In genomic region chr15:55403531-55403930, GRCh38 we compare ENCODE assay signal across 9 cellular contexts. TPM values are rescaled to one million over a fixed set of nuclear protein-coding genes. Genes with fewer than 3 reads are reported as not detected.
DNase-seq lines count a peak whose midpoint lies in the region; ATAC-seq and TF ChIP-seq lines count a peak whose summit lies in the region.
"Had no signal": no experiment of that assay in that cellular context is flagged by ENCODE, and none has a peak within 500 bp of the region (broad histone marks: within the 10 kb centered on the region; RNA-seq: fewer than 3 reads in every experiment).

No MANE protein-coding gene starts in this region.

- peaks cover 27 to 85% (median 62%) of the 10 kb centered on the region in 6 donors for H3K4me1 ChIP-seq in spleen

- H3K36me3 Mint-ChIP-seq in activated CD4-positive, alpha-beta T cell treated with anti-CD3 and anti-CD28 coated beads, Interleukin-2, amount 10 ng/mL, durations not matched to agents 24 days and 14 days (ENCODE audit: low read depth) = peaks cover 8% of the 10 kb centered on the region

- H3K9me3 Mint-ChIP-seq in activated CD4-positive, alpha-beta T cell treated with anti-CD3 and anti-CD28 coated beads, Interleukin-2, amount 10 ng/mL, durations not matched to agents 24 days and 14 days = peaks cover 4% of the 10 kb centered on the region
- H3K9me3 Mint-ChIP-seq: activated B cell treated with CpG ODN at 0.5 μM for 24 hours had no signal

- H3K27me3 ChIP-seq in spleen (replicated peaks in 1 of 7) = no peaks in the 10 kb centered on the region

- TF ChIP-seq POLR2A in spleen (IDR thresholded peaks at IDR 0.05) = no peak

- H3K27ac Mint-ChIP-seq in activated CD4-positive, alpha-beta T cell treated with anti-CD3 and anti-CD28 coated beads, Interleukin-2, amount 10 ng/mL, durations not matched to agents 24 days and 14 days = peak overlapping the region; percentile 5

- H3K4me1 Mint-ChIP-seq in activated CD4-positive, alpha-beta T cell treated with anti-CD3 and anti-CD28 coated beads, Interleukin-2, amount 10 ng/mL, durations not matched to agents 24 days and 14 days = peaks cover 33% of the 10 kb centered on the region

- ATAC-seq in GM18907 (IDR thresholded peaks at IDR 0.05; ENCODE audit: unreplicated experiment) (no peak), HG03108 (IDR thresholded peaks at IDR 0.05; ENCODE audit: unreplicated experiment) (no peak)

- no peaks in the 10 kb centered on the region for H3K27me3 Mint-ChIP-seq in activated CD4-positive, alpha-beta T cell treated with anti-CD3 and anti-CD28 coated beads, Interleukin-2, amount 10 ng/mL, durations not matched to agents 24 days and 14 days
- H3K27me3 Mint-ChIP-seq: activated B cell treated with CpG ODN at 0.5 μM for 24 hours had no signal

- intact Hi-C loops in activated CD4-positive, alpha-beta T cell treated with anti-CD3 and anti-CD28 coated beads, Interleukin-2, amount 10 ng/mL, durations not matched to agents 24 days and 14 days (cut with micrococcal nuclease) = loop anchor here (10.0 kb wide), 2 partner anchors 179 to 841 kb away; partner anchors contain the start of gene RFX7
- intact Hi-C loops in spleen (cut with DNase I; ENCODE audit: low total_unique reads) = loop anchor here (10.0 kb wide), 1 partner anchor 89 kb away; the partner anchor contains the start of genes PIGB and PIGBOS1

- no peak for TF ChIP-seq CTCF in choroid plexus epithelial cell (conservative IDR thresholded peaks at IDR 0.05; ENCODE audit: low read depth, low read length)
- TF ChIP-seq CTCF in spleen (IDR thresholded peaks at IDR 0.05 in 8 of 11, conservative IDR thresholded peaks at IDR 0.05 in 3 of 11) = no peak

- H3K27ac ChIP-seq in spleen = peak overlapping the region in 7 of 8 donors; percentile 67 to 96 (median 73)

- H3K4me3 Mint-ChIP-seq in activated CD4-positive, alpha-beta T cell treated with anti-CD3 and anti-CD28 coated beads, Interleukin-2, amount 10 ng/mL, durations not matched to agents 24 days and 14 days = no peak overlapping the region
- H3K4me3 Mint-ChIP-seq: activated B cell treated with CpG ODN at 0.5 μM for 24 hours had no signal

- no peak for DNase-seq in activated CD4-positive, alpha-beta T cell treated with anti-CD3 and anti-CD28 coated beads, Interleukin-2, amount 10 ng/mL, durations not matched to agents 24 days and 14 days
- no peak for DNase-seq in activated CD4-positive, alpha-beta T cell treated with anti-CD3 and anti-CD28 coated beads, Interleukin-2, amount 50 U/mL, for 48 hours
- peak; percentile 80 for DNase-seq in NOMO-1 treated with dmso at 0.1 percent for 144 hours (lab: John Stamatoyannopoulos, UW; ENCODE audit: unreplicated experiment)
- peak; percentile 81 for DNase-seq in choroid plexus epithelial cell (ENCODE audit: low read depth)
- no peak for DNase-seq in spleen
- DNase-seq in NK-92 treated with Interleukin-12 subunit alpha and Interleukin-12 subunit beta, amount 100 ng/mL, for 24 hours (lab: John Stamatoyannopoulos, UW) = no peak
- DNase-seq: activated B cell treated with CpG ODN at 0.5 μM for 24 hours had no signal

- peaks cover 0 to 6% (median 0%) of the 10 kb centered on the region in 6 donors for H3K36me3 ChIP-seq in spleen

- H3K4me3 ChIP-seq in choroid plexus epithelial cell (ENCODE audit: low read depth, low read length) (no peak overlapping the region), spleen (peak overlapping the region in 1 of 8 donors; percentile 27)

- no peaks in the 10 kb centered on the region for H3K9me3 ChIP-seq in spleen

RNA-seq across cellular contexts. Expression of gene CCPG1, which starts 4.6 kb away (rescaled TPM):
- total RNA-seq in activated CD4-positive, alpha-beta T cell treated with anti-CD3 and anti-CD28 coated beads, Interleukin-2, amount 10 ng/mL, durations not matched to agents 24 days and 14 days = 9.0 and 10.2 TPM in 2 replicates
- total RNA-seq in spleen = 100 to 1,000 TPM in 1 of 7 donors, 10 to 100 TPM in 6; 55.8 to 103 (median 68.6) TPM
- 10 to 100 TPM in 2 of 3 donors, 1 to 10 TPM in 1; 9.5 to 16.9 (median 13.5) TPM for polyA plus RNA-seq in spleen

RNA-seq across cellular contexts. Expression of gene PIERCE2, which starts 4.8 kb away (rescaled TPM):
- 0.49 TPM in 1 of 2 replicates, not detected in the other for total RNA-seq in activated CD4-positive, alpha-beta T cell treated with anti-CD3 and anti-CD28 coated beads, Interleukin-2, amount 10 ng/mL, durations not matched to agents 24 days and 14 days
- total RNA-seq in spleen = 1 to 10 TPM in 2 of 7 donors, under 1 TPM in 1, not detected in 4; 0.97 to 1.4 (median 1.1) TPM
- 1 to 10 TPM; 1.6 to 2.5 (median 1.8) TPM for polyA plus RNA-seq in spleen

Comparison
In these comparisons a context has a peak if more than half of its experiments do, and no peak if none do; other contexts are left out.
1. DNase-seq: peak in NOMO-1 treated with dmso at 0.1 percent for 144 hours (single experiment) and choroid plexus epithelial cell (single experiment); none in activated CD4-positive, alpha-beta T cell treated with anti-CD3 and anti-CD28 coated beads, Interleukin-2, amount 10 ng/mL, durations not matched to agents 24 days and 14 days (single experiment), activated CD4-positive, alpha-beta T cell treated with anti-CD3 and anti-CD28 coated beads, Interleukin-2, amount 50 U/mL, for 48 hours (0 of 2), spleen (single experiment) and NK-92 treated with Interleukin-12 subunit alpha and Interleukin-12 subunit beta, amount 100 ng/mL, for 24 hours (single experiment).